ENCODE assay signal across 22 cellular contexts in genomic region chr19:13984186-13984585, GRCh38. TPM values are rescaled to one million over a fixed set of nuclear protein-coding genes. Genes with fewer than 3 reads are reported as not detected.
DNase-seq lines count a peak whose midpoint lies in the region; ATAC-seq and TF ChIP-seq lines count a peak whose summit lies in the region.
"Had no signal": no experiment of that assay in that cellular context is flagged by ENCODE, and none has a peak within 500 bp of the region (broad histone marks: within the 10 kb centered on the region; RNA-seq: fewer than 3 reads in every experiment).

No MANE protein-coding gene starts in this region.

- no peaks in the 10 kb centered on the region for H3K36me3 ChIP-seq in right atrium auricular region
- peaks cover 20% of the 10 kb centered on the region for H3K36me3 ChIP-seq in DOHH2 (ENCODE audit: control insufficient read depth, low read length)

- POLR2A ChIA-PET in activated B cell treated with CpG ODN at 0.5 μM for 24 hours (lab: Charles Lee), result interaction anchor here (1.4 to 7.1 kb wide), 4 partner anchors 17 to 48 kb away, joined by 9 to 107 read pairs (median 34); partner anchors contain the start of genes DCAF15, IL27RA and RFX1

- ATAC-seq in Right ventricle myocardium inferior (no peak), activated B cell treated with CpG ODN at 0.5 μM for 24 hours (ENCODE audit: low read depth) (no peak), HG02571 (IDR thresholded peaks at IDR 0.05; ENCODE audit: unreplicated experiment) (no peak), GM19452 (IDR thresholded peaks at IDR 0.05; ENCODE audit: unreplicated experiment) (no peak)
- ATAC-seq in stimulated activated memory B cell treated with anti-CD40 and anti-IgM and Interleukin-4, amounts not matched to agents 10 μg/mL and 1 μg/mL and 100 μg/mL, for 72 hours, result no peak
- ATAC-seq: Panc1 had no signal

- peaks cover 11% of the 10 kb centered on the region for H3K36me3 Mint-ChIP-seq in activated B cell treated with CpG ODN at 0.5 μM for 24 hours (ENCODE audit: low read depth)
- peaks cover 8% of the 10 kb centered on the region for H3K36me3 Mint-ChIP-seq in stimulated activated memory B cell treated with anti-CD40 and anti-IgM and Interleukin-4, amounts not matched to agents 10 μg/mL and 1 μg/mL and 100 μg/mL, for 72 hours

- CTCF ChIA-PET in activated B cell treated with CpG ODN at 0.5 μM for 24 hours (lab: Charles Lee), result interaction anchor here (1.6 kb wide), 1 partner anchor 48 kb away, joined by 4 read pairs; the partner anchor contains the start of gene IL27RA

- H3K27ac ChIP-seq in right atrium auricular region (no peak overlapping the region), DOHH2 (ENCODE audit: low read depth, low read length) (peak overlapping the region; percentile 85)
- H3K27ac ChIP-seq: upper lobe of right lung had no signal

- TF ChIP-seq CTCF in right atrium auricular region (IDR thresholded peaks at IDR 0.05), result no peak
- no peak for TF ChIP-seq CTCF in DOHH2 (IDR thresholded peaks at IDR 0.05; ENCODE audit: low read depth, low read length, poor library complexity, severe bottlenecking)
- no peak for TF ChIP-seq CTCF in activated B cell treated with CpG ODN at 0.5 μM for 24 hours (IDR thresholded peaks at IDR 0.05)

- peaks cover 21% of the 10 kb centered on the region for H3F3A ChIP-seq in DOHH2 (ENCODE audit: control insufficient read depth, insufficient read depth)

- no peaks in the 10 kb centered on the region for H3K9me3 Mint-ChIP-seq in activated B cell treated with CpG ODN at 0.5 μM for 24 hours
- H3K9me3 Mint-ChIP-seq in stimulated activated memory B cell treated with anti-CD40 and anti-IgM and Interleukin-4, amounts not matched to agents 10 μg/mL and 1 μg/mL and 100 μg/mL, for 72 hours, result no peaks in the 10 kb centered on the region
- H3K9me3 Mint-ChIP-seq: mesothelial cell of epicardium had no signal

- no peaks in the 10 kb centered on the region for H3K9me3 ChIP-seq in right atrium auricular region
- H3K9me3 ChIP-seq in DOHH2 (ENCODE audit: control insufficient read depth, insufficient read depth, low read length), result no peaks in the 10 kb centered on the region
- H3K9me3 ChIP-seq: upper lobe of right lung had no signal

- intact Hi-C loops in Right ventricle myocardium inferior (cut with DNase I), result no loop called here
- intact Hi-C loops in activated B cell treated with CpG ODN at 0.5 μM for 24 hours (cut with micrococcal nuclease), result no loop called here

- H3K27ac Mint-ChIP-seq in activated B cell treated with CpG ODN at 0.5 μM for 24 hours, result peak overlapping the region; percentile 97
- peak overlapping the region; percentile 92 for H3K27ac Mint-ChIP-seq in stimulated activated memory B cell treated with anti-CD40 and anti-IgM and Interleukin-4, amounts not matched to agents 10 μg/mL and 1 μg/mL and 100 μg/mL, for 72 hours
- H3K27ac Mint-ChIP-seq: mesothelial cell of epicardium had no signal

- H3K4me2 ChIP-seq in DOHH2 (ENCODE audit: low read length), result peak overlapping the region; percentile 85

- DNase-seq in Right ventricle myocardium inferior (ENCODE audit: missing footprints) (peak; percentile 9), right atrium auricular region (ENCODE audit: low spot score) (no peak), activated B cell treated with CpG ODN at 0.5 μM for 24 hours (no peak), hepatic stellate cell (ENCODE audit: low spot score) (no peak)
- DNase-seq: activated CD4-positive, alpha-beta T cell treated with anti-CD3 and anti-CD28 coated beads for 48 hours; activated naive CD4-positive, alpha-beta T cell treated with anti-CD3 and anti-CD28 coated beads, Interleukin-2, amount 50 U/mL, for 16 hours; activated T-cell treated with anti-CD3 and anti-CD28 coated beads for 4 hours; effector CD8-positive, alpha-beta T cell; glutamatergic neuron; KBM-7; NCI-H774; stimulated activated CD4-positive, alpha-beta T cell treated with anti-CD3 and anti-CD28 coated beads, Interleukin-4, amount 100 ng/mL, for 24 hours; upper lobe of right lung had no signal

- no peaks in the 10 kb centered on the region for H4K20me1 ChIP-seq in DOHH2 (ENCODE audit: control insufficient read depth, insufficient read depth, low read depth, low read length)

- H3K79me2 ChIP-seq in DOHH2 (ENCODE audit: control insufficient read depth, low read length), result peaks cover 7% of the 10 kb centered on the region; the same call in 1 of the 2 replicates

- no peak overlapping the region for H3K4me3 ChIP-seq in right atrium auricular region
- no peak overlapping the region for H3K4me3 ChIP-seq in DOHH2 (ENCODE audit: low read length)
- H3K4me3 ChIP-seq: upper lobe of right lung had no signal

- no peaks in the 10 kb centered on the region for H3K27me3 Mint-ChIP-seq in activated B cell treated with CpG ODN at 0.5 μM for 24 hours
- H3K27me3 Mint-ChIP-seq in stimulated activated memory B cell treated with anti-CD40 and anti-IgM and Interleukin-4, amounts not matched to agents 10 μg/mL and 1 μg/mL and 100 μg/mL, for 72 hours, result no peaks in the 10 kb centered on the region

- peaks cover 85% of the 10 kb centered on the region for H3K4me1 Mint-ChIP-seq in activated B cell treated with CpG ODN at 0.5 μM for 24 hours
- peaks cover 82% of the 10 kb centered on the region for H3K4me1 Mint-ChIP-seq in stimulated activated memory B cell treated with anti-CD40 and anti-IgM and Interleukin-4, amounts not matched to agents 10 μg/mL and 1 μg/mL and 100 μg/mL, for 72 hours

- H3K9me2 ChIP-seq in DOHH2 (replicated peaks; ENCODE audit: control insufficient read depth, low read length), result no peaks in the 10 kb centered on the region

- no peaks in the 10 kb centered on the region for H3K27me3 ChIP-seq in right atrium auricular region
- no peaks in the 10 kb centered on the region for H3K27me3 ChIP-seq in DOHH2 (ENCODE audit: control insufficient read depth, low read length)
- H3K27me3 ChIP-seq: upper lobe of right lung had no signal

- H3K4me3 Mint-ChIP-seq in activated B cell treated with CpG ODN at 0.5 μM for 24 hours, result no peak overlapping the region
- no peak overlapping the region for H3K4me3 Mint-ChIP-seq in stimulated activated memory B cell treated with anti-CD40 and anti-IgM and Interleukin-4, amounts not matched to agents 10 μg/mL and 1 μg/mL and 100 μg/mL, for 72 hours
- H3K4me3 Mint-ChIP-seq: mesothelial cell of epicardium had no signal

- H3K4me1 ChIP-seq in right atrium auricular region, result peaks cover 0 to 49% of the 10 kb centered on the region in 2 donors
- H3K4me1 ChIP-seq in DOHH2 (ENCODE audit: control insufficient read depth, low read length), result peaks cover 70% of the 10 kb centered on the region

RNA-seq across cellular contexts. Expression of gene RFX1, which starts 21.9 kb away (rescaled TPM):
- total RNA-seq in Right ventricle myocardium inferior (15.4 TPM), right atrium auricular region (1 to 10 TPM; 3.2 to 5.2 TPM), activated B cell treated with CpG ODN at 0.5 μM for 24 hours (19.0 and 19.9 TPM in 2 replicates)

RNA-seq across cellular contexts. Expression of gene DCAF15, which starts 31.9 kb away (rescaled TPM):
- total RNA-seq in Right ventricle myocardium inferior, result 18.0 TPM
- 10 to 100 TPM; 10.6 to 12.2 TPM for total RNA-seq in right atrium auricular region
- 71.4 and 83.4 TPM in 2 replicates for total RNA-seq in activated B cell treated with CpG ODN at 0.5 μM for 24 hours

RNA-seq across cellular contexts. Expression of gene RLN3, which starts 43.8 kb away (rescaled TPM):
- total RNA-seq in Right ventricle myocardium inferior (not detected), right atrium auricular region (not detected), activated B cell treated with CpG ODN at 0.5 μM for 24 hours (not detected in 2 replicates)
- total RNA-seq: cerebellum, Daoy, mesothelial cell of epicardium, SK-MEL-5, upper lobe of right lung had no signal

RNA-seq across cellular contexts. Expression of gene PODNL1, which starts 46.0 kb away (rescaled TPM):
- total RNA-seq in Right ventricle myocardium inferior (2.5 TPM), right atrium auricular region (1 to 10 TPM in 1 of 2 donors, under 1 TPM in 1; 0.47 to 1.1 TPM), activated B cell treated with CpG ODN at 0.5 μM for 24 hours (0.44 TPM in 1 of 2 replicates, not detected in the other)
- total RNA-seq: Daoy, SK-MEL-5 had no signal

RNA-seq across cellular contexts. Expression of gene IL27RA, which starts 47.4 kb away (rescaled TPM):
- total RNA-seq in Right ventricle myocardium inferior (5.6 TPM), right atrium auricular region (1 to 10 TPM; 3.5 to 3.7 TPM), activated B cell treated with CpG ODN at 0.5 μM for 24 hours (34.5 and 34.6 TPM in 2 replicates)
